ENCODE assay signal across 8 cellular contexts in the genomic region with DNA sequence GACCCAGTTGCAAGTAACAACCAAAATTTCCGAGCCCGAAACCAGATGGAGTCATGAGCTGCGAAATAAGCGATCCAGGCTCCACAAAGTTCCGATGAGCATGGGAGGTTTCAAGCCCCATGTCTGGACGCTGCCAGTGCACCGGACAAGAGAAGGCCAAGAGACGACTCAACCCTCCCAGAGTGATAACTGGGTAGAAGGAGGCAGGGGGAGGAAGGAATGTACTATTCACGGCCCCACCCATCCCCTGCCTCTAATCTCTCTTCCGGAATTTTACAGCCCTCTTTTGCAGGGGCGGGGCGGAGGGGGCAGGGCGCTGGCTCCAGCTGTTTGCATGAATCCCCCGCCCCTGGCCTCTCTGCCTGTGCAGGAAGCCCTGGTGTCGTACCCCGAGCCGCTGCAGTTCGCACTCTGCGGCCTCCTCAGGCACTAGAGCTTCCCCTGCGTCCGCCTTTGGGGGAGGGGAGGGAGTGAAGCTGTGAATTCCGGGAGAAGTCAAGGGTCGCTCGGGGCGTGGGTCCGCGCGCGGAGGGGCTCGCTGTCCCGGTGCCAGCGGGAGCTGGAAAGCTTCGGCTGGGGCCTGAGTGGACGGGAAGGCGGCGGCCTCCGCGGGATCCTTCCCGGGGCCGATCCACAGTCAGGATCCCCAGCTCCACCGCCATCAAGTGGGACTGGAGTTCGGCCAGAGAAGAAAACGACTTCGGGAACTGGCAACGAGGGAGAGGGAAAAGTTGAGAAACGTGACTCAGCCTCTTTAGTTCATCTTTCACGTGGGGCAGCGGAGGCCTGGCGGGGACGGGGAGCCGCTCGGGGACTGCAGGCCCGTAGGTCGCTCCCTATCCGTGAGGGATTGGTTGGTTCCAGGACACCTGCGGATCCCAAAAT. TPM values are rescaled to one million over a fixed set of nuclear protein-coding genes. Genes with fewer than 3 reads are reported as not detected.
DNase-seq lines count a peak whose midpoint lies in the region; ATAC-seq, FAIRE-seq and TF ChIP-seq lines count a peak whose summit lies in the region.

No MANE protein-coding gene starts in this region.

- FAIRE-seq in K562 (lab: Jason Lieb, UNC) = peak; percentile 94

- CTCF ChIA-PET in K562 (lab: Yijun Ruan, JAX; ENCODE audit: low intra/inter-chr PET ratio) = interaction anchor here (0.7 kb wide), 1 partner anchor 153 kb away, joined by 8 read pairs; no protein-coding TSS in a partner anchor

- H4K20me1 ChIP-seq in K562 (replicated peaks; ENCODE audit: control insufficient read depth, insufficient read depth, low read length) = no peaks in the 10 kb centered on the region
- H4K20me1 ChIP-seq in smooth muscle cell (ENCODE audit: low read depth) = no peaks in the 10 kb centered on the region

- TF ChIP-seq EP300 in K562 (IDR thresholded peaks at IDR 0.05; ENCODE audit: low read length) = peak; percentile 85

- no peaks in the 10 kb centered on the region for H3K9me1 ChIP-seq in K562 (ENCODE audit: control insufficient read depth, insufficient read depth, low read length)

- no peaks in the 10 kb centered on the region for H3K36me3 ChIP-seq in K562 (ENCODE audit: control insufficient read depth, insufficient read depth, low read length)
- no peaks in the 10 kb centered on the region for H3K36me3 ChIP-seq in smooth muscle cell (ENCODE audit: low read depth)

- in situ Hi-C loops in K562 (cut with MboI) = no loop called here

- POLR2A ChIA-PET in K562 (lab: Yijun Ruan, JAX) = interaction anchor here (0.6 to 9.6 kb wide), 26 partner anchors 10 to 1090 kb away, joined by 3 to 132 read pairs (median 3); a partner anchor contains a TSS

- ATAC-seq in HG03469 (IDR thresholded peaks at IDR 0.05; ENCODE audit: unreplicated experiment) (peak; percentile 39), K562 (peak; percentile 91)

- H3K9me3 ChIP-seq in K562 (replicated peaks; ENCODE audit: control insufficient read depth, insufficient read depth, low read depth, low read length) (no peaks in the 10 kb centered on the region), smooth muscle cell (replicated peaks; ENCODE audit: low read depth) (no peaks in the 10 kb centered on the region)

- peak overlapping the region; percentile 99 for H3K27ac ChIP-seq in K562 (ENCODE audit: extremely low read depth, low read depth, low read length)
- H3K27ac ChIP-seq in smooth muscle cell (ENCODE audit: low read depth) = peak overlapping the region; percentile 94

- H3K4me2 ChIP-seq in K562 (ENCODE audit: insufficient read depth, low read length) (peak overlapping the region; percentile 90), smooth muscle cell (peak overlapping the region; percentile 81)

- DNase-seq in AG08395 (ENCODE audit: low spot score) (peak; percentile 88), GM19238 (ENCODE audit: insufficient read length, low spot score) (peak; percentile 88), T1000 (lab: John Stamatoyannopoulos, UW) (peak; percentile 39), K562 (ENCODE audit: extremely low read depth in 1 of 4, low spot score in 3 of 4) (peak; percentile 94 to 100 (median 96)), iPS-NIHi11 (ENCODE audit: low spot score) (peak; percentile 89), smooth muscle cell (lab: John Stamatoyannopoulos, UW; ENCODE audit: unreplicated experiment) (peak; percentile 76), NCI-H1436 treated with DMSO at 0.1 percent for 48 hours (lab: John Stamatoyannopoulos, UW) (no peak)

- peak; percentile 28 to 46; a peak in 3 of 4 replicates for TF ChIP-seq RAD21 in K562 (CRISPR knock-in tag; conservative IDR thresholded peaks at IDR 0.05 in 1 of 2, IDR thresholded peaks at IDR 0.05 in 1 of 2)

- H3K79me2 ChIP-seq in K562 (ENCODE audit: control insufficient read depth, insufficient read depth, low read length) = peaks cover 11% of the 10 kb centered on the region; the same call in 2 of the 3 replicates
- no peaks in the 10 kb centered on the region for H3K79me2 ChIP-seq in smooth muscle cell (ENCODE audit: low read depth)

- peak; percentile 96 for TF ChIP-seq POLR2A in K562 (conservative IDR thresholded peaks at IDR 0.05)

- H3F3A ChIP-seq in smooth muscle cell (ENCODE audit: low read depth) = peaks cover 31% of the 10 kb centered on the region

- peak overlapping the region; percentile 95 to 96 for H3K9ac ChIP-seq in K562 (ENCODE audit: insufficient read depth in 1 of 2, low read depth in 2 of 2, low read length in 2 of 2)
- H3K9ac ChIP-seq in smooth muscle cell (ENCODE audit: low read depth) = peak overlapping the region; percentile 79

- WGBS in K562 (ENCODE audit: insufficient coverage, low coverage, missing lambda C conversion rate) = 1% methylated on average over 52 of the region's 56 CpGs
- WGBS in smooth muscle cell (ENCODE audit: low lambda C conversion rate) = 3% methylated on average over 54 of the region's 56 CpGs

- H2AFZ ChIP-seq in K562 (ENCODE audit: low read depth, low read length) = peak overlapping the region; percentile 89
- H2AFZ ChIP-seq in smooth muscle cell (ENCODE audit: low read depth) = peak overlapping the region; percentile 37

- TSS peak; percentile 93 for BruUV-seq in K562 (replicated peaks; lab: Mats Ljungman, UMichigan)

- no peaks in the 10 kb centered on the region for H3K27me3 ChIP-seq in K562 (ENCODE audit: control insufficient read depth in 2 of 2, insufficient read depth in 2 of 2, low read length in 2 of 2)
- no peaks in the 10 kb centered on the region for H3K27me3 ChIP-seq in smooth muscle cell (ENCODE audit: low read depth)

- H3K4me3 ChIP-seq in K562 (peak overlapping the region; percentile 53), smooth muscle cell (peak overlapping the region; percentile 39)

- H3K4me1 ChIP-seq in K562 (replicated peaks in 1 of 2; ENCODE audit: control insufficient read depth in 2 of 2, insufficient read depth in 2 of 2, low read length in 2 of 2) (peaks cover 41 to 43% of the 10 kb centered on the region in 2 experiments), smooth muscle cell (ENCODE audit: low read depth) (peaks cover 28% of the 10 kb centered on the region)

- intact Hi-C loops in K562 (cut with micrococcal nuclease) = loop anchor here (1.0 kb wide), 1 partner anchor 12 kb away; no protein-coding TSS in a partner anchor

- TF ChIP-seq CTCF in K562 (IDR thresholded peaks at IDR 0.05 in 2 of 3, conservative IDR thresholded peaks at IDR 0.05 in 1 of 3; ENCODE audit: insufficient read depth in 2 of 3, low read depth in 1 of 3, low read length in 3 of 3) (no peak), smooth muscle cell (IDR thresholded peaks at IDR 0.05; ENCODE audit: borderline replicate concordance, insufficient read depth, poor library complexity, severe bottlenecking) (no peak)

TF ChIP-seq in K562, 482 proteins besides CTCF, POLR2A, EP300 and RAD21 (continues in another document):
- TF ChIP-seq ZSCAN29 (IDR thresholded peaks at IDR 0.05) (0 out of 2 replicates have a peak, but pooled peaks have one; percentile 53), OTX1 (CRISPR knock-in tag; IDR thresholded peaks at IDR 0.05) (no peak), ZNF124 (CRISPR knock-in tag; IDR thresholded peaks at IDR 0.05) (no peak), SIN3B (IDR thresholded peaks at IDR 0.05; ENCODE audit: low read depth) (no peak; the same call in 1 of the 2 replicates), TCF7L2 (IDR thresholded peaks at IDR 0.05; ENCODE audit: low read depth, low read length) (no peak), ZKSCAN3 (CRISPR knock-in tag; IDR thresholded peaks at IDR 0.05) (no peak)
- TF ChIP-seq, protein P1, sequence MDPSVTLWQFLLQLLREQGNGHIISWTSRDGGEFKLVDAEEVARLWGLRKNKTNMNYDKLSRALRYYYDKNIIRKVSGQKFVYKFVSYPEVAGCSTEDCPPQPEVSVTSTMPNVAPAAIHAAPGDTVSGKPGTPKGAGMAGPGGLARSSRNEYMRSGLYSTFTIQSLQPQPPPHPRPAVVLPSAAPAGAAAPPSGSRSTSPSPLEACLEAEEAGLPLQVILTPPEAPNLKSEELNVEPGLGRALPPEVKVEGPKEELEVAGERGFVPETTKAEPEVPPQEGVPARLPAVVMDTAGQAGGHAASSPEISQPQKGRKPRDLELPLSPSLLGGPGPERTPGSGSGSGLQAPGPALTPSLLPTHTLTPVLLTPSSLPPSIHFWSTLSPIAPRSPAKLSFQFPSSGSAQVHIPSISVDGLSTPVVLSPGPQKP (CRISPR knock-in tag; IDR thresholded peaks at IDR 0.05) = no peak
- TF ChIP-seq, protein P2, sequence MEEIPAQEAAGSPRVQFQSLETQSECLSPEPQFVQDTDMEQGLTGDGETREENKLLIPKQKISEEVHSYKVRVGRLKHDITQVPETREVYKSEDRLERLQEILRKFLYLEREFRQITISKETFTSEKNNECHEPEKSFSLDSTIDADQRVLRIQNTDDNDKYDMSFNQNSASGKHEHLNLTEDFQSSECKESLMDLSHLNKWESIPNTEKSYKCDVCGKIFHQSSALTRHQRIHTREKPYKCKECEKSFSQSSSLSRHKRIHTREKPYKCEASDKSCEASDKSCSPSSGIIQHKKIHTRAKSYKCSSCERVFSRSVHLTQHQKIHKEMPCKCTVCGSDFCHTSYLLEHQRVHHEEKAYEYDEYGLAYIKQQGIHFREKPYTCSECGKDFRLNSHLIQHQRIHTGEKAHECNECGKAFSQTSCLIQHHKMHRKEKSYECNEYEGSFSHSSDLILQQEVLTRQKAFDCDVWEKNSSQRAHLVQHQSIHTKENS (CRISPR knock-in tag; IDR thresholded peaks at IDR 0.05) = 0 out of 2 replicates have a peak, but pooled peaks have one; percentile 61

RNA-seq across cellular contexts. Expression of a gene that starts 6.3 kb away (rescaled TPM):
- total RNA-seq in K562 (2011; cell fraction: chromatin; rRNA removed; ENCODE audit: low replicate concordance) = 116 and 315 TPM in 2 replicates
- total RNA-seq in K562 (2011; cell fraction: nucleolus; rRNA removed) = 52.7 and 78.6 TPM in 2 replicates
- total RNA-seq in K562 (2011; cell fraction: nucleoplasm; rRNA removed) = 175 and 257 TPM in 2 replicates
- total RNA-seq in K562 (2014; rRNA removed) (316 and 345 TPM in 2 replicates), K562 (2014; rRNA removed; fragmentation: Illumina TruSeq; extraction: Trizol) (620 and 713 TPM in 2 replicates), K562 (2015; rRNA removed; fragmentation: Illumina TruSeq; extraction: Trizol) (585 and 652 TPM in 2 replicates), K562 (2021) (429 and 432 TPM in 2 replicates), smooth muscle cell (460 and 518 TPM in 2 replicates)
- polyA plus RNA-seq in K562 (2011; rRNA removed) (785 and 870 TPM in 2 replicates), K562 (2014; fragmentation: Illumina TruSeq; extraction: Trizol) (528 and 852 TPM in 2 replicates), K562 (2014; fragmentation: Nextera tagmentation; extraction: Ambion mirVana) (100 to 1,000 TPM; 197 to 480 TPM), K562 (2014; rRNA removed) (219 and 255 TPM in 2 replicates), smooth muscle cell (316 and 334 TPM in 2 replicates)
- 63.7 and 209 TPM in 2 replicates for polyA plus RNA-seq in K562 (2011; cell fraction: cytosol; rRNA removed)
- 124 and 204 TPM in 2 replicates for polyA plus RNA-seq in K562 (2011; cell fraction: nucleus; rRNA removed)
- polyA plus RNA-seq in K562 (2012) = 386 and 493 TPM in 2 replicates
- polyA minus RNA-seq in K562 (2011; rRNA and poly(A)+ RNA removed) = 693 and 694 TPM in 2 replicates
- 406 and 559 TPM in 2 replicates for polyA minus RNA-seq in K562 (2011; cell fraction: cytosol; rRNA and poly(A)+ RNA removed)
- polyA minus RNA-seq in K562 (2011; cell fraction: nucleus; rRNA and poly(A)+ RNA removed) = 36.6 and 130 TPM in 2 replicates
